ENCODE assay signal across 9 cellular contexts in the genomic region with DNA sequence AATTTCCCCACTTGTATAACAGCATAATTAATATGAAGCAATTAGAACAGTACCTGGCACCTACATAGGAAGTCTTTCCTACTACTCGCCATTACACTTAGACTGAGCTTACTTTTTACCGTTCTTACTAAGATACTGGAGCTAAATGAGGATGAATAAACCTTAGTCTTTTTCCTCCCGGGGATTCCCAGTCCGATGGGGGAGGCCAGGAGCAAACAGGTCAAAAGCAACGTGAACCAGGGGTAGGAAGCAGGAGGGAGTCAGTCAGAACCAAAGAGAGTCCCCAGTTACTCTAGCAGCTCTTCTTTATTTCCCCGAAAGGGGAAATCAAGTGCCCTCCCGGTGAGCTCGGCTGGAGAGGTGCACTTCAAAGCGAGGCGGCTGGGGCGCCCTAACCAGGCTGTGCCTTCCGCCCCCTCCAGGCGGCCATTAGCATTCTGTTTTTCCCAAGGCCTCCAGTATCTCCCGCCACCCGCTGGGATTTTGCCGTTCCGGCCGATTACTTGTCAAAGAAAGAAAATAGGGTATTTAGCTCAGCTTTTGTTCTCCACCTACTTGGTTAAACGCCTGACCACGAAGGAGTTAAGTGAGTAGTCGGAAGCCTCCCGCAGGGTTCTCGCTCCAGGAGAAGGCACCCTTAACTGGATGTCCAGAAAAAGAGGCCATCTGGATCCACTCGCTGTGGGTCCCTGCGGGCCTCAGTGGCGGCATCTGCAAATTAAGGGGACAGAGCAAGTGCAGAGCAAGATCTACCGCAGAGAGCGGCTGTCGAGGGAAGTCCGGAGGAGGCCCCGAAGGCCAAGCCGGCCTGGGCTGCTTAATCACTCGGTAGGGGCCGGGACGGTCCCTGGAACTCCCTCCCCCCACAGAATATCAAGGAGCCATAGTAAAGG. TPM values are rescaled to one million over a fixed set of nuclear protein-coding genes. Genes with fewer than 3 reads are reported as not detected.
A peak's percentile ranks its signal among the peaks of the same experiment; 100 is the strongest.
DNase-seq lines count a peak whose midpoint lies in the region; ATAC-seq lines count a peak whose summit lies in the region.
"Had no signal": no experiment of that assay in that cellular context is flagged by ENCODE, and none has a peak within 500 bp of the region (broad histone marks: within the 10 kb centered on the region; RNA-seq: fewer than 3 reads in every experiment).

No MANE protein-coding gene starts in this region.

- H3K9me3 ChIP-seq in T-helper 17 cell (ENCODE audit: control insufficient read depth, low read length, poor library complexity, severe bottlenecking) (peaks cover 1% of the 10 kb centered on the region), right cardiac atrium (ENCODE audit: control insufficient read depth, low read length) (no peaks in the 10 kb centered on the region)

- H3K4me1 Mint-ChIP-seq in T-helper 17 cell: peaks cover 39% of the 10 kb centered on the region

- no peaks in the 10 kb centered on the region for H3K79me2 ChIP-seq in ACC112 (ENCODE audit: control insufficient read depth, insufficient read depth, low read length, unreplicated experiment)

- no peak overlapping the region for H2AFZ ChIP-seq in ACC112 (ENCODE audit: low read length, unreplicated experiment)

- intact Hi-C loops in right cardiac atrium (cut with DNase I): no loop called here

- H3K27ac Mint-ChIP-seq in T-helper 17 cell: peak overlapping the region; percentile 16

- peak overlapping the region; percentile 76 for H3K4me3 Mint-ChIP-seq in T-helper 17 cell

- H3K27ac ChIP-seq in ACC112 (ENCODE audit: low read depth, low read length): no peak overlapping the region
- no peak overlapping the region for H3K27ac ChIP-seq in right cardiac atrium (ENCODE audit: low read length)

- H3K4me1 ChIP-seq in ACC112 (ENCODE audit: control insufficient read depth, insufficient read depth, low read length, unreplicated experiment): peaks cover 12% of the 10 kb centered on the region
- peaks cover 3% of the 10 kb centered on the region for H3K4me1 ChIP-seq in right cardiac atrium (ENCODE audit: control insufficient read depth, insufficient read depth, low read length)

- H3K27me3 ChIP-seq in ACC112 (ENCODE audit: insufficient read depth, low read length): peaks cover 84% of the 10 kb centered on the region
- H3K27me3 ChIP-seq in right cardiac atrium (ENCODE audit: control insufficient read depth, insufficient read depth): no peaks in the 10 kb centered on the region

- peaks cover 2% of the 10 kb centered on the region for H3K36me3 Mint-ChIP-seq in T-helper 17 cell (ENCODE audit: low read depth)

- peak overlapping the region; percentile 10 for H3K4me3 ChIP-seq in ACC112 (ENCODE audit: low read depth, low read length)
- peak overlapping the region; percentile 31 for H3K4me3 ChIP-seq in right cardiac atrium (ENCODE audit: low read length)

- no peak for DNase-seq in T-helper 17 cell
- DNase-seq in right cardiac atrium: no peak
- no peak for DNase-seq in cerebellar cortex (ENCODE audit: low spot score)
- no peak for DNase-seq in SHP77 treated with DMSO at 0.1 percent for 48 hours (lab: John Stamatoyannopoulos, UW)
- no peak for DNase-seq in stimulated activated CD4-positive, alpha-beta T cell treated with anti-CD3 and anti-CD28 coated beads, Interleukin-4, amount 100 ng/mL, for 4 hours

- H3K27me3 Mint-ChIP-seq in T-helper 17 cell: peaks cover 81% of the 10 kb centered on the region

- 4% methylated on average over 35 of the region's 35 CpGs for WGBS in right cardiac atrium

- no peaks in the 10 kb centered on the region for H3K36me3 ChIP-seq in ACC112 (ENCODE audit: insufficient read depth, low read length)

- ATAC-seq in GM19025 (IDR thresholded peaks at IDR 0.05; ENCODE audit: low read depth, unreplicated experiment) (peak; percentile 49), T-helper 17 cell (peak; percentile 54), right cardiac atrium (no peak), HG02588 (IDR thresholded peaks at IDR 0.05; ENCODE audit: unreplicated experiment) (no peak)

RNA-seq across cellular contexts. Expression of a gene that starts 6.3 kb away (rescaled TPM):
- total RNA-seq in T-helper 17 cell (1 to 10 TPM in 1 of 2 donors, under 1 TPM in 1; 0.55 to 1.1 TPM), right cardiac atrium (under 1 TPM in 3 of 4 donors, not detected in 1; 0.17 to 0.29 (median 0.17) TPM)
- polyA plus RNA-seq in right cardiac atrium: 0.09 TPM
- total RNA-seq: pulmonary artery endothelial cell had no signal

Comparison
In these comparisons a context has a peak if more than half of its experiments do, and no peak if none do; other contexts are left out.
1. ATAC-seq: peak in GM19025 (single experiment) and T-helper 17 cell (single experiment); none in right cardiac atrium (0 of 2) and HG02588 (single experiment).